8 cellular contexts compared by ENCODE assay signal in genomic region chr3:101780661-101781060, GRCh38. TPM values are rescaled to one million over a fixed set of nuclear protein-coding genes. Genes with fewer than 3 reads are reported as not detected.
DNase-seq lines count a peak whose midpoint lies in the region; ATAC-seq and TF ChIP-seq lines count a peak whose summit lies in the region.

No MANE protein-coding gene starts in this region.

- H3K27ac ChIP-seq in mesenchymal stem cell (ENCODE audit: low read length, poor library complexity, severe bottlenecking) = peak overlapping the region; percentile 66

- H3K4ac ChIP-seq in mesenchymal stem cell (ENCODE audit: low read depth in 1 of 2, low read length in 2 of 2) = no peak overlapping the region

- H2AFZ ChIP-seq in mesenchymal stem cell (ENCODE audit: low read depth, low read length) = no peak overlapping the region

- no peak overlapping the region for H2BK12ac ChIP-seq in mesenchymal stem cell (ENCODE audit: low read length in 2 of 2)

- H3K14ac ChIP-seq in mesenchymal stem cell (ENCODE audit: low read length in 2 of 2) = no peak overlapping the region

- H3K23ac ChIP-seq in mesenchymal stem cell (ENCODE audit: low read length in 2 of 2) = no peak overlapping the region

- no peak overlapping the region for H2BK120ac ChIP-seq in mesenchymal stem cell (ENCODE audit: low read depth, low read length)

- H4K8ac ChIP-seq in mesenchymal stem cell (ENCODE audit: low read length) = no peak overlapping the region

- peaks cover 2% of the 10 kb centered on the region for H3K4me1 ChIP-seq in mesenchymal stem cell (ENCODE audit: control insufficient read depth, insufficient read depth, low read depth, low read length)

- no peak overlapping the region for H4K91ac ChIP-seq in mesenchymal stem cell (ENCODE audit: low read length)

- in situ Hi-C loops in astrocyte of the spinal cord (cut with HindIII; ENCODE audit: low sequenced_read_pairs) = no loop called here

- H3K4me2 ChIP-seq in mesenchymal stem cell (ENCODE audit: low read length, poor library complexity, severe bottlenecking) = peak overlapping the region; percentile 93

- no peak overlapping the region for H2AK5ac ChIP-seq in mesenchymal stem cell (ENCODE audit: low read length, severe bottlenecking)

- peaks cover 17% of the 10 kb centered on the region for H3K79me1 ChIP-seq in mesenchymal stem cell (replicated peaks; ENCODE audit: low read length, poor library complexity, severe bottlenecking)

- TF ChIP-seq CTCF in astrocyte of the spinal cord (IDR thresholded peaks at IDR 0.05; ENCODE audit: low read depth, low read length) = no peak

- no peaks in the 10 kb centered on the region for H3K27me3 ChIP-seq in mesenchymal stem cell (ENCODE audit: control insufficient read depth in 1 of 2, insufficient read depth in 1 of 2, low read length in 2 of 2)

- H2BK5ac ChIP-seq in mesenchymal stem cell (ENCODE audit: low read depth, low read length, poor library complexity, severe bottlenecking) = no peak overlapping the region

- peak overlapping the region; percentile 84 for H3K9ac ChIP-seq in mesenchymal stem cell (ENCODE audit: low read length)

- H3K9me3 ChIP-seq in mesenchymal stem cell (ENCODE audit: control insufficient read depth, low read length) = no peaks in the 10 kb centered on the region

- no peak overlapping the region for H3K18ac ChIP-seq in mesenchymal stem cell (ENCODE audit: low read depth in 1 of 2, low read length in 2 of 2)

- H3K36me3 ChIP-seq in mesenchymal stem cell (ENCODE audit: control insufficient read depth in 1 of 2, insufficient read depth in 2 of 2, low read depth in 1 of 2, low read length in 2 of 2) = peaks cover 19 to 34% of the 10 kb centered on the region in 2 experiments

- peak; percentile 70 for DNase-seq in Ammon's horn (ENCODE audit: low spot score)
- peak; percentile 30 for DNase-seq in HS-5 (ENCODE audit: low read depth)
- DNase-seq in astrocyte of the spinal cord (ENCODE audit: low read depth, low spot score) = peak; percentile 81
- DNase-seq in mesenchymal stem cell = peak; percentile 90
- no peak for DNase-seq in NOMO-1 (lab: John Stamatoyannopoulos, UW; ENCODE audit: unreplicated experiment in 2 of 2)
- no peak for DNase-seq in DMS153 (lab: John Stamatoyannopoulos, UW)
- no peak for DNase-seq in activated gamma-delta T cell treated with Interleukin-2 at 50 U/mL for 16 hours

- no peak for ATAC-seq in activated CD4-positive, CD25-positive, alpha-beta regulatory T cell treated with anti-CD3 and anti-CD28 coated beads, Interleukin-2, amount 50 U/mL, for 24 hours

- peak overlapping the region; percentile 80 for H3K4me3 ChIP-seq in astrocyte of the spinal cord (ENCODE audit: low read depth, low read length)
- peak overlapping the region in 1 of 2 experiments; percentile 98 for H3K4me3 ChIP-seq in mesenchymal stem cell (ENCODE audit: insufficient read depth in 1 of 2, low read depth in 1 of 2, low read length in 2 of 2)

- WGBS in mesenchymal stem cell = 0% methylated on average over 2 of the region's 2 CpGs

- H2BK15ac ChIP-seq in mesenchymal stem cell (ENCODE audit: low read depth, poor library complexity, severe bottlenecking) = no peak overlapping the region

RNA-seq across cellular contexts. Expression of gene NXPE3, which starts 1.6 kb away (rescaled TPM):
- polyA plus RNA-seq in mesenchymal stem cell (2013, experiment 1 of 2) = 25.0 TPM
- 25.1 TPM for polyA plus RNA-seq in mesenchymal stem cell (2013, experiment 2 of 2)

RNA-seq across cellular contexts. Expression of gene CEP97, which starts 56.2 kb away (rescaled TPM):
- polyA plus RNA-seq in mesenchymal stem cell (2013, experiment 1 of 2) = 3.4 TPM
- polyA plus RNA-seq in mesenchymal stem cell (2013, experiment 2 of 2) = 3.7 TPM

Comparison
In these comparisons a context has a peak if more than half of its experiments do, and no peak if none do; other contexts are left out.
1. DNase-seq: peak in Ammon's horn (single experiment), HS-5 (single experiment), astrocyte of the spinal cord (single experiment) and mesenchymal stem cell (single experiment); none in NOMO-1 (0 of 2), DMS153 (single experiment) and activated gamma-delta T cell treated with Interleukin-2 at 50 U/mL for 16 hours (single experiment).